Comparison of ENCODE assay signal across 8 cellular contexts in genomic region chr5:151740336-151740942, GRCh38. TPM values are rescaled to one million over a fixed set of nuclear protein-coding genes. Genes with fewer than 3 reads are reported as not detected.
A peak's percentile ranks its signal among the peaks of the same experiment; 100 is the strongest.
DNase-seq lines count a peak whose midpoint lies in the region; ATAC-seq and TF ChIP-seq lines count a peak whose summit lies in the region.

No MANE protein-coding gene starts in this region.

- H4K8ac ChIP-seq in neuronal stem cell (ENCODE audit: low read depth, low read length), result no peak overlapping the region

- TF ChIP-seq CTCF in foreskin keratinocyte (conservative IDR thresholded peaks at IDR 0.05), result peak; percentile 84

- no peaks in the 10 kb centered on the region for H3K79me1 ChIP-seq in neuronal stem cell (ENCODE audit: low read depth, low read length)

- no peak overlapping the region for H3K4me2 ChIP-seq in neuronal stem cell (ENCODE audit: insufficient read depth, low read length, poor library complexity, severe bottlenecking)

- H2BK12ac ChIP-seq in neuronal stem cell (ENCODE audit: low read length), result no peak overlapping the region

- H2BK120ac ChIP-seq in neuronal stem cell (ENCODE audit: low read depth, low read length), result no peak overlapping the region

- ATAC-seq in GM19035 (IDR thresholded peaks at IDR 0.05; ENCODE audit: unreplicated experiment) (peak; percentile 66), HG03196 (IDR thresholded peaks at IDR 0.05; ENCODE audit: unreplicated experiment) (peak; percentile 51), foreskin keratinocyte (peak; percentile 32)

- H3K14ac ChIP-seq in neuronal stem cell (ENCODE audit: low read length), result no peak overlapping the region

- no peaks in the 10 kb centered on the region for H3K9me3 ChIP-seq in neuronal stem cell (replicated peaks in 1 of 2; ENCODE audit: control insufficient read depth in 2 of 2, insufficient read depth in 1 of 2, low read depth in 1 of 2, low read length in 2 of 2)

- H2BK15ac ChIP-seq in neuronal stem cell (ENCODE audit: low read length), result no peak overlapping the region

- DNase-seq in CD1c-positive myeloid dendritic cell (ENCODE audit: extremely low spot score) (peak; percentile 67), foreskin keratinocyte (peak; percentile 53 to 82), neuronal stem cell (ENCODE audit: low spot score) (peak; percentile 58)
- DNase-seq in activated gamma-delta T cell treated with anti-CD3 and anti-CD28 coated beads, Interleukin-2, amount 50 U/mL, for 16 hours (ENCODE audit: low read depth), result peak; percentile 17

- H2AFZ ChIP-seq in neuronal stem cell (ENCODE audit: low read length), result peak overlapping the region; percentile 87

- no peaks in the 10 kb centered on the region for H3K27me3 ChIP-seq in foreskin keratinocyte
- no peaks in the 10 kb centered on the region for H3K27me3 ChIP-seq in neuronal stem cell (ENCODE audit: control insufficient read depth in 3 of 3, insufficient read depth in 3 of 3, low read depth in 1 of 3, low read length in 3 of 3)

- no peak overlapping the region for H3K23ac ChIP-seq in neuronal stem cell (ENCODE audit: low read depth, low read length, poor library complexity)

- H3K27ac ChIP-seq in foreskin keratinocyte, result peak overlapping the region; percentile 95
- no peak overlapping the region for H3K27ac ChIP-seq in neuronal stem cell (replicated peaks; ENCODE audit: low read length)
- H3K27ac ChIP-seq in urinary bladder (ENCODE audit: low read depth), result peak overlapping the region; percentile 39

- no peak overlapping the region for H3K9ac ChIP-seq in neuronal stem cell (ENCODE audit: low read depth, low read length, poor library complexity)

- H3K4ac ChIP-seq in neuronal stem cell (ENCODE audit: low read length), result no peak overlapping the region

- H4K91ac ChIP-seq in neuronal stem cell (ENCODE audit: low read depth, low read length, poor library complexity), result no peak overlapping the region

- H3K36me3 ChIP-seq in neuronal stem cell (replicated peaks in 1 of 2; ENCODE audit: control insufficient read depth in 2 of 2, insufficient read depth in 2 of 2, low read length in 2 of 2) (peaks cover 0 to 24% of the 10 kb centered on the region in 2 donors), urinary bladder (ENCODE audit: insufficient read depth) (no peaks in the 10 kb centered on the region)

- WGBS in neuronal stem cell (ENCODE audit: extremely low coverage in 2 of 2, insufficient read length in 2 of 2, insufficient replicate concordance in 1 of 2), 2 donors, result no CpG with 5 or more reads among the region's 11 CpGs
- 7% methylated on average over 11 of the region's 11 CpGs for WGBS in urinary bladder

- H2AK5ac ChIP-seq in neuronal stem cell (ENCODE audit: low read depth, low read length), result no peak overlapping the region

- peak overlapping the region; percentile 25 for H3K18ac ChIP-seq in neuronal stem cell (ENCODE audit: low read length)

- H3K4me3 ChIP-seq in neuronal stem cell (ENCODE audit: low read length in 2 of 2) (peak overlapping the region in 1 of 2 donors; percentile 5), urinary bladder (ENCODE audit: low read depth, low read length) (no peak overlapping the region)

- H2BK5ac ChIP-seq in neuronal stem cell (ENCODE audit: low read length), result no peak overlapping the region

- H3K4me1 ChIP-seq in foreskin keratinocyte (peaks cover 58% of the 10 kb centered on the region), neuronal stem cell (ENCODE audit: control insufficient read depth in 2 of 2, insufficient read depth in 1 of 2, low read depth in 1 of 2, low read length in 2 of 2) (peaks cover 5 to 9% of the 10 kb centered on the region in 2 donors), urinary bladder (ENCODE audit: insufficient read depth) (peaks cover 1% of the 10 kb centered on the region)

TF ChIP-seq in PFSK-1, 5 proteins besides CTCF, POLR2A, EP300 and RAD21:
- TF ChIP-seq POLR2AphosphoS5 (IDR thresholded peaks at IDR 0.05; ENCODE audit: low read depth, low read length) (peak; percentile 39; the same call in 1 of the 2 replicates), REST (IDR thresholded peaks at IDR 0.05; ENCODE audit: insufficient read depth in 1 of 2, low read depth in 2 of 2, low read length in 2 of 2) (no peak), SIN3A (IDR thresholded peaks at IDR 0.05; ENCODE audit: borderline replicate concordance, insufficient read depth, low read length) (peak; percentile 69; the same call in 1 of the 2 replicates), TAF1 (IDR thresholded peaks at IDR 0.05; ENCODE audit: borderline replicate concordance, insufficient read depth, low read length) (no peak), FOXP2 (optimal IDR thresholded peaks at IDR 0.05; ENCODE audit: borderline replicate concordance, extremely low read depth, extremely low read length, insufficient read depth) (no peak)

RNA-seq across cellular contexts. Expression of gene ATOX1, which starts 18.0 kb away (rescaled TPM):
- 64.7 TPM for polyA plus RNA-seq in PFSK-1 (2012; ENCODE audit: insufficient read length, low read depth)
- total RNA-seq in foreskin keratinocyte (175 and 202 TPM in 2 replicates), urinary bladder (30.8 TPM)
- polyA plus RNA-seq in foreskin keratinocyte (352 and 359 TPM in 2 replicates), urinary bladder (121 TPM)
- 156 TPM for polyA plus RNA-seq in neuronal stem cell (2013, experiment 1 of 2)
- 162 TPM for polyA plus RNA-seq in neuronal stem cell (2013, experiment 2 of 2)

RNA-seq across cellular contexts. Expression of gene G3BP1, which starts 31.3 kb away (rescaled TPM):
- 88.6 TPM for polyA plus RNA-seq in PFSK-1 (2012; ENCODE audit: insufficient read length, low read depth)
- total RNA-seq in foreskin keratinocyte (270 and 295 TPM in 2 replicates), urinary bladder (128 TPM)
- polyA plus RNA-seq in foreskin keratinocyte (74.1 and 96.7 TPM in 2 replicates), urinary bladder (31.8 TPM)
- 94.4 TPM for polyA plus RNA-seq in neuronal stem cell (2013, experiment 1 of 2)
- 100 TPM for polyA plus RNA-seq in neuronal stem cell (2013, experiment 2 of 2)

RNA-seq across cellular contexts. Expression of gene SPARC, which starts 53.7 kb away (rescaled TPM):
- 525 TPM for polyA plus RNA-seq in PFSK-1 (2012; ENCODE audit: insufficient read length, low read depth)
- total RNA-seq in foreskin keratinocyte, result 459 and 490 TPM in 2 replicates
- polyA plus RNA-seq in foreskin keratinocyte, result 365 and 441 TPM in 2 replicates
- polyA plus RNA-seq in neuronal stem cell (2013, experiment 1 of 2), result 393 TPM
- 374 TPM for polyA plus RNA-seq in neuronal stem cell (2013, experiment 2 of 2)
- 5,536 TPM for total RNA-seq in urinary bladder
- 1,774 TPM for polyA plus RNA-seq in urinary bladder

Comparison
In these comparisons a context has a peak if more than half of its experiments do, and no peak if none do; other contexts are left out.
1. DNase-seq: peak in every context shown above with its lines; median percentile 68 in foreskin keratinocyte; 67 in CD1c-positive myeloid dendritic cell; 58 in neuronal stem cell; 17 in activated gamma-delta T cell treated with anti-CD3 and anti-CD28 coated beads, Interleukin-2, amount 50 U/mL, for 16 hours.
2. RNA of gene SPARC, which starts 53.7 kb away (total RNA-seq): 5,536 TPM in urinary bladder (single experiment); 459 to 490 TPM in foreskin keratinocyte; every median in the first group is over 10 times any median in the second.
3. Peak in every context shown above with its lines, with median percentiles within 50 percentile points of each other: ATAC-seq.